Comparison of ENCODE assay signal across 9 cellular contexts in the genomic region with DNA sequence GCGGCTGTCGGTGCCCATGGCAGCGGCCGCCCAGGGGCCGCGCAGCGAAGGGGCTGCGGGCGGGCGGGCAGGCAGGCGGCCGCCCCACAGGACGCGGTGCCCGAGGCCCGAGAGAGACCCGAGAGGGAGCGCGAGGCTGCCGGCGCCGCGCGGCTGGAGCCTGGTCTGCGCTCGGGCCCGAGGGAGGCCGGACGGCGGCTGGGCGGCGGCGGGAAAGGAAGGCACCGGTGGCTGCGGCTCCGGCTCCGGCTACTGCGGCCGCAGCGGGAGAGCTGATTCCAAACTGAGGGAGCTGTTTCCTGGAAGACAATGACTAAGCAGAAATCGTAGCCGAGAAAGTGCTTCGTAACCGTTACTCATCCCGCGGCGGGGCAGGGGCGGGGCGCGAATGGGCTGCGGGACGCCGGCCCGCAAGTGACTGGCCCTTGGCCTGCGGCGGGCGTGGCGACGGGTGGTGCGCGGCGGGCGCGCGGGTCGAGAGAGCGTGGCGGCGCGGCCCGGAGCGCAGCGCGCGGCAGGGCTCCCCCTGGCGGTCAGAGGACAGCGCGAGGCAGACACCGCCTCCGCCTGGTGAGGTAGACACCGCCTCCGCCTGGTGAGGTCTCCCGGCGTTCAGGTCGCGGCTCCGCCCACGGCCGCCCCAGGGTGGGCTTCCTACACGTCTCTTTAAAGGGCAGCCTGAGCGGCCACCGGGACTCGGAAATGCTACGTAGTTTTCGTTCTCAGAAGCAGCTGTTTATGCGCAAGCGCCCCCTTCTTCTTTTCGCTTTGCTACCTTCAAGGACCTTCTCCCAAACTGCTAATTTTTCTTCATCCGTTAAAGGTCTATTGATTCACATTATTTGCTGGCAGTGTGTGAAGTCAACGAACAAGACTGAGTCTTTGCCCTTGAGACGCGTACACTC.
DNase-seq lines count a peak whose midpoint lies in the region; ATAC-seq and FAIRE-seq lines count a peak whose summit lies in the region.
"Had no signal": no experiment of that assay in that cellular context is flagged by ENCODE, and none has a peak within 500 bp of the region (broad histone marks: within the 10 kb centered on the region; RNA-seq: fewer than 3 reads in every experiment).

A gene with protein sequence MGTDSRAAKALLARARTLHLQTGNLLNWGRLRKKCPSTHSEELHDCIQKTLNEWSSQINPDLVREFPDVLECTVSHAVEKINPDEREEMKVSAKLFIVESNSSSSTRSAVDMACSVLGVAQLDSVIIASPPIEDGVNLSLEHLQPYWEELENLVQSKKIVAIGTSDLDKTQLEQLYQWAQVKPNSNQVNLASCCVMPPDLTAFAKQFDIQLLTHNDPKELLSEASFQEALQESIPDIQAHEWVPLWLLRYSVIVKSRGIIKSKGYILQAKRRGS (minus strand): TSS at position 285 of the 905 bp plus-strand sequence. CDS start 267 bp downstream, at position 18.

- peak; percentile 53 for FAIRE-seq in islet of Langerhans (lab: Jason Lieb, UNC)
- FAIRE-seq: colon had no signal

- H3K4me1 Mint-ChIP-seq in central memory CD8-positive, alpha-beta T cell: peaks cover 33% of the 10 kb centered on the region

- peaks cover 7% of the 10 kb centered on the region for H3K36me3 Mint-ChIP-seq in central memory CD8-positive, alpha-beta T cell (ENCODE audit: insufficient read depth)

- H3K27me3 Mint-ChIP-seq in central memory CD8-positive, alpha-beta T cell: no peaks in the 10 kb centered on the region

- no peaks in the 10 kb centered on the region for H3K9me3 Mint-ChIP-seq in central memory CD8-positive, alpha-beta T cell

- H3K27ac Mint-ChIP-seq in central memory CD8-positive, alpha-beta T cell (ENCODE audit: low read depth): peak within 1 kb of the TSS; percentile 84

- peak; percentile 94 for ATAC-seq in GM18868 (IDR thresholded peaks at IDR 0.05; ENCODE audit: unreplicated experiment)
- ATAC-seq in HG03108 (IDR thresholded peaks at IDR 0.05; ENCODE audit: unreplicated experiment): peak; percentile 96
- ATAC-seq in central memory CD8-positive, alpha-beta T cell (replicated peaks; ENCODE audit: extremely low read depth, poor library complexity, severe bottlenecking): peak; percentile 92

- H3K4me3 Mint-ChIP-seq in central memory CD8-positive, alpha-beta T cell: peak within 1 kb of the TSS; percentile 81

- DNase-seq in AG08395 (ENCODE audit: low spot score) (peak; percentile 95), NCI-H2227 treated with DMSO at 0.1 percent for 48 hours (lab: John Stamatoyannopoulos, UW) (peak; percentile 91)
- DNase-seq in activated CD4-positive, CD25-positive, alpha-beta regulatory T cell (lab: John Stamatoyannopoulos, UW): peak; percentile 81 to 90 (median 82)
- peak; percentile 83 to 85 for DNase-seq in central memory CD8-positive, alpha-beta T cell (ENCODE audit: low spot score in 2 of 2)
- DNase-seq in stimulated activated CD4-positive, alpha-beta T cell treated with anti-CD3 and anti-CD28 coated beads, Interleukin-12 subunit alpha, Interleukin-12 subunit beta, amount 100 ng/mL, for 4 hours: peak; percentile 91

Comparison
In these comparisons a context has a peak if more than half of its experiments do, and no peak if none do; other contexts are left out.
1. Peak in every context shown above with its lines: DNase-seq and ATAC-seq.